Comparison of ENCODE assay signal across 18 cellular contexts in genomic region chr3:52523386-52524257, GRCh38. TPM values are rescaled to one million over a fixed set of nuclear protein-coding genes. Genes with fewer than 3 reads are reported as not detected.
DNase-seq lines count a peak whose midpoint lies in the region; ATAC-seq and TF ChIP-seq lines count a peak whose summit lies in the region.
"Had no signal": no experiment of that assay in that cellular context is flagged by ENCODE, and none has a peak within 500 bp of the region (broad histone marks: within the 10 kb centered on the region; RNA-seq: fewer than 3 reads in every experiment).

No MANE protein-coding gene starts in this region.

- in situ Hi-C loops in GM13977 (cut with MboI; ENCODE audit: low pct_unique_long_range_greater_than_20kb, low sequenced_read_pairs, unreplicated experiment) = no loop called here

- H3K27ac Mint-ChIP-seq in natural killer cell treated with Interleukin-12 subunit alpha and Interleukin-12 subunit beta and Interleukin-15 and Interleukin-18, amount 100 ng/mL, for 72 hours = no peak overlapping the region
- H3K27ac Mint-ChIP-seq in natural killer cell = no peak overlapping the region
- no peak overlapping the region for H3K27ac Mint-ChIP-seq in activated T-helper 17 cell treated with anti-CD3 and anti-CD28 coated beads, Interleukin-2, amount 50 U/mL, for 72 hours
- H3K27ac Mint-ChIP-seq: activated CD4-positive, alpha-beta T cell treated with anti-CD3 and anti-CD28 coated beads, Interleukin-2, amount 10 ng/mL, durations not matched to agents 24 days and 14 days had no signal

- no peaks in the 10 kb centered on the region for H3K36me3 ChIP-seq in mucosa of descending colon (ENCODE audit: low read depth)

- no peak overlapping the region for H3K4me3 ChIP-seq in mucosa of descending colon
- H3K4me3 ChIP-seq: BLaER1 treated with 17β-estradiol and CSF1 and Interleukin-3, amounts not matched to agents 10 nM and 100 nM; GM23248; Peyer's patch; smooth muscle cell had no signal

- H3K9me3 ChIP-seq in mucosa of descending colon = no peaks in the 10 kb centered on the region
- H3K9me3 ChIP-seq: BLaER1 treated with 17β-estradiol and CSF1 and Interleukin-3, amounts not matched to agents 10 nM and 100 nM; Peyer's patch had no signal

- intact Hi-C loops in natural killer cell (cut with micrococcal nuclease) (no loop called here), Right ventricle myocardium inferior (cut with DNase I) (no loop called here), mucosa of descending colon (cut with DNase I, micrococcal nuclease) (no loop called here)

- POLR2A ChIA-PET in GM10248 (lab: Yijun Ruan, JAX) = no interaction called here

- TF ChIP-seq CTCF in natural killer cell (IDR thresholded peaks at IDR 0.05) (no peak), mucosa of descending colon (IDR thresholded peaks at IDR 0.05) (no peak), GM10248 (IDR thresholded peaks at IDR 0.05; ENCODE audit: control extremely low read depth, extremely low read depth, low read depth, missing control alignments) (no peak), GM13977 (IDR thresholded peaks at IDR 0.05; ENCODE audit: extremely low read depth, insufficient read depth, missing control alignments) (no peak)

- CTCF ChIA-PET in GM10248 (lab: Yijun Ruan, JAX) = no interaction called here

- H3K4me1 ChIP-seq in mucosa of descending colon (ENCODE audit: low read depth) = no peaks in the 10 kb centered on the region
- H3K4me1 ChIP-seq: parathyroid adenoma, Peyer's patch had no signal

- no peaks in the 10 kb centered on the region for H3K27me3 Mint-ChIP-seq in natural killer cell treated with Interleukin-12 subunit alpha and Interleukin-12 subunit beta and Interleukin-15 and Interleukin-18, amount 100 ng/mL, for 72 hours
- no peaks in the 10 kb centered on the region for H3K27me3 Mint-ChIP-seq in natural killer cell (ENCODE audit: low read depth in 2 of 2)
- H3K27me3 Mint-ChIP-seq in activated T-helper 17 cell treated with anti-CD3 and anti-CD28 coated beads, Interleukin-2, amount 50 U/mL, for 72 hours = no peaks in the 10 kb centered on the region
- H3K27me3 Mint-ChIP-seq: activated CD4-positive, alpha-beta T cell treated with anti-CD3 and anti-CD28 coated beads, Interleukin-2, amount 10 ng/mL, durations not matched to agents 24 days and 14 days had no signal

- H3K4me3 Mint-ChIP-seq in natural killer cell treated with Interleukin-12 subunit alpha and Interleukin-12 subunit beta and Interleukin-15 and Interleukin-18, amount 100 ng/mL, for 72 hours = no peak overlapping the region
- H3K4me3 Mint-ChIP-seq in natural killer cell = no peak overlapping the region
- no peak overlapping the region for H3K4me3 Mint-ChIP-seq in activated T-helper 17 cell treated with anti-CD3 and anti-CD28 coated beads, Interleukin-2, amount 50 U/mL, for 72 hours
- H3K4me3 Mint-ChIP-seq: activated CD4-positive, alpha-beta T cell treated with anti-CD3 and anti-CD28 coated beads, Interleukin-2, amount 10 ng/mL, durations not matched to agents 24 days and 14 days had no signal

- H3K9me3 Mint-ChIP-seq in natural killer cell treated with Interleukin-12 subunit alpha and Interleukin-12 subunit beta and Interleukin-15 and Interleukin-18, amount 100 ng/mL, for 72 hours = no peaks in the 10 kb centered on the region
- H3K9me3 Mint-ChIP-seq in natural killer cell = no peaks in the 10 kb centered on the region
- no peaks in the 10 kb centered on the region for H3K9me3 Mint-ChIP-seq in activated T-helper 17 cell treated with anti-CD3 and anti-CD28 coated beads, Interleukin-2, amount 50 U/mL, for 72 hours
- H3K9me3 Mint-ChIP-seq: activated CD4-positive, alpha-beta T cell treated with anti-CD3 and anti-CD28 coated beads, Interleukin-2, amount 10 ng/mL, durations not matched to agents 24 days and 14 days had no signal

- peak; percentile 59 for DNase-seq in natural killer cell treated with Interleukin-12 subunit alpha and Interleukin-12 subunit beta and Interleukin-15 and Interleukin-18, amount 100 ng/mL, for 72 hours (ENCODE audit: low spot score)
- DNase-seq in natural killer cell (no peak), Right ventricle myocardium inferior (ENCODE audit: missing footprints) (peak; percentile 44), mucosa of descending colon (peak in 2 of 3 donors; percentile 23 to 45), GM10248 (ENCODE audit: extremely low spot score) (no peak), GM13977 (ENCODE audit: low spot score) (no peak)
- no peak for DNase-seq in stimulated activated CD4-positive, alpha-beta T cell treated with anti-CD3 and anti-CD28 coated beads, Interleukin-12 subunit alpha, Interleukin-12 subunit beta, amount 100 ng/mL, for 4 hours
- DNase-seq: activated CD4-positive, alpha-beta T cell treated with anti-CD3 and anti-CD28 coated beads, Interleukin-2, amount 10 ng/mL, durations not matched to agents 24 days and 14 days; dermis blood vessel endothelial cell; foreskin melanocyte; GM23248; NCI-H345; stimulated activated CD8-positive, alpha-beta memory T cell treated with anti-CD3 and anti-CD28 coated beads, Interleukin-4, amount 100 ng/mL, for 48 hours had no signal

- peaks cover 0 to 4% of the 10 kb centered on the region in 2 donors for H3K4me1 Mint-ChIP-seq in natural killer cell treated with Interleukin-12 subunit alpha and Interleukin-12 subunit beta and Interleukin-15 and Interleukin-18, amount 100 ng/mL, for 72 hours (ENCODE audit: low read depth in 2 of 2)
- no peaks in the 10 kb centered on the region for H3K4me1 Mint-ChIP-seq in natural killer cell
- no peaks in the 10 kb centered on the region for H3K4me1 Mint-ChIP-seq in activated T-helper 17 cell treated with anti-CD3 and anti-CD28 coated beads, Interleukin-2, amount 50 U/mL, for 72 hours
- H3K4me1 Mint-ChIP-seq: activated CD4-positive, alpha-beta T cell treated with anti-CD3 and anti-CD28 coated beads, Interleukin-2, amount 10 ng/mL, durations not matched to agents 24 days and 14 days had no signal

- H3K36me3 Mint-ChIP-seq in natural killer cell treated with Interleukin-12 subunit alpha and Interleukin-12 subunit beta and Interleukin-15 and Interleukin-18, amount 100 ng/mL, for 72 hours = no peaks in the 10 kb centered on the region
- H3K36me3 Mint-ChIP-seq in natural killer cell = no peaks in the 10 kb centered on the region
- no peaks in the 10 kb centered on the region for H3K36me3 Mint-ChIP-seq in activated T-helper 17 cell treated with anti-CD3 and anti-CD28 coated beads, Interleukin-2, amount 50 U/mL, for 72 hours (ENCODE audit: low read depth)

- no peak for ATAC-seq in natural killer cell treated with Interleukin-12 subunit alpha and Interleukin-12 subunit beta and Interleukin-15 and Interleukin-18, amount 100 ng/mL, for 72 hours
- ATAC-seq in natural killer cell (no peak), Right ventricle myocardium inferior (no peak), mucosa of descending colon (no peak)
- ATAC-seq in activated T-helper 17 cell treated with anti-CD3 and anti-CD28 coated beads, Interleukin-2, amount 50 U/mL, for 72 hours (replicated peaks) = no peak

RNA-seq across cellular contexts. Expression of gene NT5DC2, which starts 10.0 kb away (rescaled TPM):
- total RNA-seq in natural killer cell treated with Interleukin-12 subunit alpha and Interleukin-12 subunit beta and Interleukin-15 and Interleukin-18, amount 100 ng/mL, for 72 hours = 100 to 1,000 TPM in 1 of 2 donors, 10 to 100 TPM in 1; 59.7 to 166 TPM
- total RNA-seq in natural killer cell = 10 to 100 TPM in 1 of 3 donors, 1 to 10 TPM in 2; 2.2 to 10.7 (median 2.2) TPM
- total RNA-seq in Right ventricle myocardium inferior = 105 TPM
- 10 to 100 TPM in 2 of 3 donors, 1 to 10 TPM in 1; 5.7 to 20.2 (median 17.2) TPM for total RNA-seq in mucosa of descending colon
- total RNA-seq in activated T-helper 17 cell treated with anti-CD3 and anti-CD28 coated beads, Interleukin-2, amount 50 U/mL, for 72 hours = 10 to 100 TPM; 23.3 to 54.7 TPM

RNA-seq across cellular contexts. Expression of gene UQCC5, which starts 12.8 kb away (rescaled TPM):
- 10 to 100 TPM in 1 of 2 donors, 1 to 10 TPM in 1; 6.7 to 18.0 TPM for total RNA-seq in natural killer cell treated with Interleukin-12 subunit alpha and Interleukin-12 subunit beta and Interleukin-15 and Interleukin-18, amount 100 ng/mL, for 72 hours
- total RNA-seq in natural killer cell (1 to 10 TPM; 4.1 to 9.5 (median 7.3) TPM), Right ventricle myocardium inferior (71.1 TPM), mucosa of descending colon (10 to 100 TPM; 16.1 to 18.1 (median 17.1) TPM)
- total RNA-seq in activated T-helper 17 cell treated with anti-CD3 and anti-CD28 coated beads, Interleukin-2, amount 50 U/mL, for 72 hours = 10 to 100 TPM in 1 of 2 donors, 1 to 10 TPM in 1; 7.9 to 12.0 TPM

RNA-seq across cellular contexts. Expression of gene STAB1, which starts 28.5 kb away (rescaled TPM):
- under 1 TPM; 0.57 to 0.92 TPM for total RNA-seq in natural killer cell treated with Interleukin-12 subunit alpha and Interleukin-12 subunit beta and Interleukin-15 and Interleukin-18, amount 100 ng/mL, for 72 hours
- total RNA-seq in natural killer cell (10 to 100 TPM in 1 of 3 donors, 1 to 10 TPM in 2; 1.8 to 26.5 (median 5.9) TPM), Right ventricle myocardium inferior (88.1 TPM), mucosa of descending colon (100 to 1,000 TPM in 2 of 3 donors, 10 to 100 TPM in 1; 51.7 to 187 (median 145) TPM)
- total RNA-seq in activated T-helper 17 cell treated with anti-CD3 and anti-CD28 coated beads, Interleukin-2, amount 50 U/mL, for 72 hours = under 1 TPM; 0.19 to 0.26 TPM
- total RNA-seq: GM23248 had no signal

Comparison
In these comparisons a context has a peak if more than half of its experiments do, and no peak if none do; other contexts are left out.
1. DNase-seq: peak in natural killer cell treated with Interleukin-12 subunit alpha and Interleukin-12 subunit beta and Interleukin-15 and Interleukin-18, amount 100 ng/mL, for 72 hours (single experiment), Right ventricle myocardium inferior (single experiment) and mucosa of descending colon (2 of 3); none in natural killer cell (single experiment), GM10248 (single experiment), stimulated activated CD4-positive, alpha-beta T cell treated with anti-CD3 and anti-CD28 coated beads, Interleukin-12 subunit alpha, Interleukin-12 subunit beta, amount 100 ng/mL, for 4 hours (single experiment) and GM13977 (single experiment).